26 cellular contexts compared by ENCODE assay signal in genomic region chr16:85765767-85766166, GRCh38. TPM values are rescaled to one million over a fixed set of nuclear protein-coding genes. Genes with fewer than 3 reads are reported as not detected.
"Had no signal": no experiment of that assay in that cellular context is flagged by ENCODE, and none has a peak within 500 bp of the region (broad histone marks: within the 10 kb centered on the region; RNA-seq: fewer than 3 reads in every experiment).

No MANE protein-coding gene starts in this region.

- H3K27me3 Mint-ChIP-seq: naive thymus-derived CD4-positive, alpha-beta T cell; natural killer cell treated with Interleukin-12 subunit alpha and Interleukin-12 subunit beta and Interleukin-15 and Interleukin-18, amount 100 ng/mL, for 72 hours; stimulated activated memory B cell treated with anti-CD40 and anti-IgM and Interleukin-4, amounts not matched to agents 10 μg/mL and 1 μg/mL and 100 μg/mL, for 72 hours; stimulated activated naive CD8-positive, alpha-beta T cell treated with anti-CD3 and anti-CD28 coated beads, Interleukin-15, amount 100 ng/mL, for 72 hours had no signal

- ATAC-seq: mucosa of descending colon; naive thymus-derived CD4-positive, alpha-beta T cell; natural killer cell treated with Interleukin-12 subunit alpha and Interleukin-12 subunit beta and Interleukin-15 and Interleukin-18, amount 100 ng/mL, for 72 hours; right cardiac atrium; stimulated activated memory B cell treated with anti-CD40 and anti-IgM and Interleukin-4, amounts not matched to agents 10 μg/mL and 1 μg/mL and 100 μg/mL, for 72 hours; stimulated activated naive CD8-positive, alpha-beta T cell treated with anti-CD3 and anti-CD28 coated beads, Interleukin-15, amount 100 ng/mL, for 72 hours had no signal

- H3K79me2 ChIP-seq: hepatocyte had no signal

- H3K36me3 ChIP-seq: left ventricle myocardium inferior, pancreas, prostate gland, sigmoid colon, uterus had no signal

- H3K27ac ChIP-seq: hepatocyte, left ventricle myocardium inferior, pancreas, prostate gland, sigmoid colon, spleen, tibial nerve, uterus had no signal

- H3K4me3 Mint-ChIP-seq: naive thymus-derived CD4-positive, alpha-beta T cell; natural killer cell treated with Interleukin-12 subunit alpha and Interleukin-12 subunit beta and Interleukin-15 and Interleukin-18, amount 100 ng/mL, for 72 hours; stimulated activated memory B cell treated with anti-CD40 and anti-IgM and Interleukin-4, amounts not matched to agents 10 μg/mL and 1 μg/mL and 100 μg/mL, for 72 hours; stimulated activated naive CD8-positive, alpha-beta T cell treated with anti-CD3 and anti-CD28 coated beads, Interleukin-15, amount 100 ng/mL, for 72 hours; type B pancreatic cell had no signal

- H3K9me3 ChIP-seq: left ventricle myocardium inferior, mucosa of descending colon, pancreas, prostate gland, sigmoid colon, spleen, tibial nerve, uterus had no signal

- H3K4me1 ChIP-seq: left ventricle myocardium inferior, pancreas, prostate gland, sigmoid colon, tibial nerve, uterus had no signal

- H3K27ac Mint-ChIP-seq: natural killer cell treated with Interleukin-12 subunit alpha and Interleukin-12 subunit beta and Interleukin-15 and Interleukin-18, amount 100 ng/mL, for 72 hours; stimulated activated memory B cell treated with anti-CD40 and anti-IgM and Interleukin-4, amounts not matched to agents 10 μg/mL and 1 μg/mL and 100 μg/mL, for 72 hours; type B pancreatic cell had no signal

- H3K36me3 Mint-ChIP-seq: natural killer cell treated with Interleukin-12 subunit alpha and Interleukin-12 subunit beta and Interleukin-15 and Interleukin-18, amount 100 ng/mL, for 72 hours; stimulated activated memory B cell treated with anti-CD40 and anti-IgM and Interleukin-4, amounts not matched to agents 10 μg/mL and 1 μg/mL and 100 μg/mL, for 72 hours; type B pancreatic cell had no signal

- DNase-seq: islet precursor cell; left ventricle myocardium inferior; midbrain; mucosa of descending colon; naive thymus-derived CD4-positive, alpha-beta T cell; pancreas; retina; right cardiac atrium; sigmoid colon; small intestine; spleen; stimulated activated CD4-positive, alpha-beta T cell treated with anti-CD3 and anti-CD28 coated beads, Interleukin-2, amount 100 ng/mL, for 48 hours; stimulated activated CD4-positive, alpha-beta T cell treated with anti-CD3 and anti-CD28 coated beads, Interleukin-4, amount 100 ng/mL, for 4 hours; stimulated activated CD8-positive, alpha-beta memory T cell treated with anti-CD3 and anti-CD28 coated beads, Interleukin-4, amount 100 ng/mL, for 48 hours; stimulated activated naive CD4-positive, alpha-beta T cell treated with Interleukin-2 at 50 U/mL for 16 hours; stimulated activated naive CD8-positive, alpha-beta T cell treated with anti-CD3 and anti-CD28 coated beads, Interleukin-15, amount 100 ng/mL, for 72 hours; substantia nigra; uterus had no signal

- H3K27me3 ChIP-seq: hepatocyte, pancreas, uterus had no signal

- FAIRE-seq: pancreas, small intestine had no signal

- H2AFZ ChIP-seq: hepatocyte had no signal

- H3K9me3 Mint-ChIP-seq: naive thymus-derived CD4-positive, alpha-beta T cell; natural killer cell treated with Interleukin-12 subunit alpha and Interleukin-12 subunit beta and Interleukin-15 and Interleukin-18, amount 100 ng/mL, for 72 hours; stimulated activated memory B cell treated with anti-CD40 and anti-IgM and Interleukin-4, amounts not matched to agents 10 μg/mL and 1 μg/mL and 100 μg/mL, for 72 hours; stimulated activated naive CD8-positive, alpha-beta T cell treated with anti-CD3 and anti-CD28 coated beads, Interleukin-15, amount 100 ng/mL, for 72 hours; type B pancreatic cell had no signal

- H3K4me2 ChIP-seq: hepatocyte had no signal

- H3K4me3 ChIP-seq: hepatocyte, left ventricle myocardium inferior, lung, mucosa of descending colon, pancreas, prostate gland, sigmoid colon, spleen, tibial nerve, uterus had no signal

RNA-seq across cellular contexts. Expression of gene C16orf74, which starts 14.9 kb away (rescaled TPM):
- total RNA-seq: natural killer cell treated with Interleukin-12 subunit alpha and Interleukin-12 subunit beta and Interleukin-15 and Interleukin-18, amount 100 ng/mL, for 72 hours had no signal
- polyA plus RNA-seq: neural cell had no signal
